12 cellular contexts compared by ENCODE assay signal in the genomic region with DNA sequence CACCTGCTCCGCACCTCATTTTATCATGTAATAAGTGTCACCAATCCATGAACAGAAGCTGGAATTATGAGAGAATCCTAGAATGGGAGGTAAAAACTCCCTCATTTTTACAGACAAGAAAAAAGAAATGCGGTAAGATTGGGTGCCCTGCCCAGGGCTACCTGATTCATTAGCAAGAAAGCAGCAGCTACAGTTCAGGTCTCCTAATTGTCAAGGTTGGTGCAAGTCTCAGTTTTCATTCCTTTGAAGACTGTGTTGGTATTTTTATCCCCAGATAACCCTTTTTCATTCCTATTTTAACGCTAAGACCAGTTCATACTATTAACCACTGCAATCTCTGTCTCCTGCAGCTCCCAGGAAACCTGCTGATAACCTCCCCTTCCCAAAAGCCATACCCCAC. TPM values are rescaled to one million over a fixed set of nuclear protein-coding genes. Genes with fewer than 3 reads are reported as not detected.
DNase-seq lines count a peak whose midpoint lies in the region; TF ChIP-seq lines count a peak whose summit lies in the region.
"Had no signal": no experiment of that assay in that cellular context is flagged by ENCODE, and none has a peak within 500 bp of the region (broad histone marks: within the 10 kb centered on the region; RNA-seq: fewer than 3 reads in every experiment).

No MANE protein-coding gene starts in this region.

- H3K4me3 Mint-ChIP-seq in progenitor cell of endocrine pancreas (ENCODE audit: low read depth), result no peak overlapping the region
- H3K4me3 Mint-ChIP-seq: mesothelial cell of epicardium had no signal

- no peaks in the 10 kb centered on the region for H3K79me2 ChIP-seq in OCI-LY3 (ENCODE audit: low read length)

- DNase-seq in epithelial cell of prostate (ENCODE audit: low read depth, low spot score) (no peak), progenitor cell of endocrine pancreas (ENCODE audit: low spot score, unreplicated experiment) (no peak), GDM1 (lab: John Stamatoyannopoulos, UW) (no peak), hepatic stellate cell (ENCODE audit: low spot score) (no peak), G401 (ENCODE audit: low spot score) (no peak)
- DNase-seq: activated T-cell treated with anti-CD3 and anti-CD28 coated beads for 4 hours, NCI-H524 treated with DMSO at 0.1 percent for 48 hours, SHP77 treated with DMSO at 0.1 percent for 48 hours, testis had no signal

- in situ Hi-C loops in G401 (cut with HindIII; ENCODE audit: low sequenced_read_pairs), result no loop called here

- TF ChIP-seq CTCF in OCI-LY3 (IDR thresholded peaks at IDR 0.05; ENCODE audit: low read depth, low read length) (no peak), progenitor cell of endocrine pancreas (IDR thresholded peaks at IDR 0.05; ENCODE audit: unreplicated experiment) (no peak)

- H3K9ac ChIP-seq in HUES48 (ENCODE audit: low read depth, low read length) (no peak overlapping the region), OCI-LY3 (ENCODE audit: low read length) (no peak overlapping the region)

- no peaks in the 10 kb centered on the region for H4K20me1 ChIP-seq in OCI-LY3 (ENCODE audit: insufficient read depth, low read length)

- H3K27ac Mint-ChIP-seq in progenitor cell of endocrine pancreas, result peak overlapping the region; percentile 80
- H3K27ac Mint-ChIP-seq: mesothelial cell of epicardium had no signal

- H3K4me2 ChIP-seq in OCI-LY3 (ENCODE audit: low read length), result peak overlapping the region; percentile 86

- H3K27me3 ChIP-seq in HUES48 (ENCODE audit: control insufficient read depth, insufficient read depth, low read length) (peaks cover 62% of the 10 kb centered on the region), OCI-LY3 (ENCODE audit: low read depth, low read length) (peaks cover 55% of the 10 kb centered on the region)
- H3K27me3 ChIP-seq: testis had no signal

- H3K27ac ChIP-seq in HUES48 (ENCODE audit: low read depth, low read length) (peak overlapping the region; percentile 79), OCI-LY3 (ENCODE audit: low read length) (no peak overlapping the region), epithelial cell of prostate (peak overlapping the region; percentile 100)
- H3K27ac ChIP-seq: testis had no signal

- H3K36me3 ChIP-seq in HUES48 (ENCODE audit: control insufficient read depth, insufficient read depth, low read length) (peaks cover 14% of the 10 kb centered on the region), OCI-LY3 (replicated peaks; ENCODE audit: low read depth, low read length) (no peaks in the 10 kb centered on the region)

- H3K9me3 ChIP-seq in HUES48 (ENCODE audit: control insufficient read depth, insufficient read depth, low read length), result no peaks in the 10 kb centered on the region
- H3K9me3 ChIP-seq in OCI-LY3 (ENCODE audit: insufficient read depth, low read length), result no peaks in the 10 kb centered on the region
- H3K9me3 ChIP-seq: testis had no signal

- no peaks in the 10 kb centered on the region for H3K9me3 Mint-ChIP-seq in progenitor cell of endocrine pancreas (ENCODE audit: low read depth)
- H3K9me3 Mint-ChIP-seq: mesothelial cell of epicardium had no signal

- H3K4me3 ChIP-seq in HUES48 (ENCODE audit: low read depth, low read length), result peak overlapping the region; percentile 28; the same call in 1 of the 2 replicates
- H3K4me3 ChIP-seq in OCI-LY3 (ENCODE audit: low read length), result no peak overlapping the region; the same call in 1 of the 2 replicates
- H3K4me3 ChIP-seq: testis had no signal

- H3K4me1 Mint-ChIP-seq in progenitor cell of endocrine pancreas (ENCODE audit: low read depth), result peaks cover 60% of the 10 kb centered on the region

- no peaks in the 10 kb centered on the region for H3K27me3 Mint-ChIP-seq in progenitor cell of endocrine pancreas

- no peak overlapping the region for H2AFZ ChIP-seq in OCI-LY3 (ENCODE audit: low read depth, low read length)

- H3K4me1 ChIP-seq in HUES48 (ENCODE audit: control insufficient read depth, insufficient read depth, low read length) (peaks cover 72% of the 10 kb centered on the region), OCI-LY3 (ENCODE audit: low read length) (peaks cover 26% of the 10 kb centered on the region)
- H3K4me1 ChIP-seq: testis had no signal

- peaks cover 16% of the 10 kb centered on the region for H3K36me3 Mint-ChIP-seq in progenitor cell of endocrine pancreas (ENCODE audit: insufficient read depth)
- H3K36me3 Mint-ChIP-seq: mesothelial cell of epicardium had no signal

RNA-seq across cellular contexts. Expression of a gene that starts 6.9 kb away (rescaled TPM):
- total RNA-seq in progenitor cell of endocrine pancreas, result 80.1 and 85.8 TPM in 2 replicates
- 233 and 289 TPM in 2 replicates for total RNA-seq in G401 (2014; rRNA removed; shearing (Covaris generic))
